Comparison of ENCODE assay signal across 8 cellular contexts in genomic region chr14:102508774-102509743, GRCh38. TPM values are rescaled to one million over a fixed set of nuclear protein-coding genes. Genes with fewer than 3 reads are reported as not detected.
DNase-seq lines count a peak whose midpoint lies in the region; TF ChIP-seq lines count a peak whose summit lies in the region.

No MANE protein-coding gene starts in this region.

- H3K36me3 ChIP-seq in PC-9 (ENCODE audit: low read depth) (no peaks in the 10 kb centered on the region), iPS DF 6.9 (ENCODE audit: control insufficient read depth, insufficient read depth, low read length) (peaks cover 17% of the 10 kb centered on the region)

- H3K79me2 ChIP-seq in PC-9 (ENCODE audit: low read depth), result no peaks in the 10 kb centered on the region

- CTCF ChIA-PET in Calu3 (lab: Charles Lee) (interaction anchor here (0.6 to 1.5 kb wide), 4 partner anchors 16 to 85 kb away, joined by 3 to 4 read pairs (median 3); no protein-coding TSS in a partner anchor), PC-9 (lab: Charles Lee) (interaction anchor here (0.5 to 1.0 kb wide), 4 partner anchors 67 to 932 kb away, joined by 3 to 6 read pairs (median 4); no protein-coding TSS in a partner anchor)

- H3K9me3 Mint-ChIP-seq in Calu3 (ENCODE audit: low read depth, unreplicated experiment) (no peaks in the 10 kb centered on the region), brain (no peaks in the 10 kb centered on the region)

- no peaks in the 10 kb centered on the region for H4K20me1 ChIP-seq in PC-9 (ENCODE audit: insufficient read depth)

- peaks cover 22% of the 10 kb centered on the region for H3F3A ChIP-seq in PC-9 (ENCODE audit: insufficient read depth, low read depth)

- H3K27ac Mint-ChIP-seq in Calu3 (ENCODE audit: unreplicated experiment) (peak overlapping the region; percentile 13), brain (peak overlapping the region in 4 of 5 experiments; percentile 23 to 64 (median 58))

- DNase-seq in Calu3 (no peak), HFF-Myc (ENCODE audit: extremely low read depth, low read depth) (no peak), PC-9 (peak; percentile 48 to 67), iPS DF 6.9 (ENCODE audit: low read depth, low spot score) (no peak), skeletal muscle cell (ENCODE audit: low read depth) (no peak), globus pallidus (ENCODE audit: low spot score) (no peak), NCI-H774 (lab: John Stamatoyannopoulos, UW) (no peak)

- peak overlapping the region; percentile 85 for H3K4me2 ChIP-seq in PC-9

- WGBS in iPS DF 6.9 (ENCODE audit: insufficient coverage, insufficient read length), result no CpG with 5 or more reads among the region's 109 CpGs

- TF ChIP-seq CTCF in Calu3 (IDR thresholded peaks at IDR 0.05; ENCODE audit: unreplicated experiment) (no peak), HFF-Myc (IDR thresholded peaks at IDR 0.05; ENCODE audit: low read depth, low read length, missing control alignments) (no peak), PC-9 (conservative IDR thresholded peaks at IDR 0.05) (no peak), brain (conservative IDR thresholded peaks at IDR 0.05) (no peak)

- BruUV-seq in Calu3 (replicated peaks; lab: Mats Ljungman, UMichigan), result TSS peak; percentile 51
- TSS peak; percentile 77 for BruUV-seq in PC-9 (replicated peaks; lab: Mats Ljungman, UMichigan)

- H3K27me3 Mint-ChIP-seq in Calu3 (ENCODE audit: unreplicated experiment), result no peaks in the 10 kb centered on the region
- peaks cover 11% of the 10 kb centered on the region for H3K27me3 Mint-ChIP-seq in brain

- H3K27ac ChIP-seq in PC-9 (peak overlapping the region; percentile 24), iPS DF 6.9 (ENCODE audit: low read length) (no peak overlapping the region)

- H3K4me1 ChIP-seq in PC-9 (replicated peaks; ENCODE audit: insufficient read depth), result peaks cover 31% of the 10 kb centered on the region
- peaks cover 3% of the 10 kb centered on the region; the same call in 1 of the 2 replicates for H3K4me1 ChIP-seq in iPS DF 6.9 (ENCODE audit: control insufficient read depth, insufficient read depth, low read length)

- H3K4me3 ChIP-seq in HFF-Myc (replicated peaks; ENCODE audit: low read depth, low read length) (peak overlapping the region; percentile 50), PC-9 (peak overlapping the region; percentile 63), iPS DF 6.9 (ENCODE audit: low read length) (peak overlapping the region; percentile 65), skeletal muscle cell (ENCODE audit: low read depth, low read length) (peak overlapping the region; percentile 59)

- POLR2A ChIA-PET in PC-9 (lab: Charles Lee; ENCODE audit: unreplicated experiment), result interaction anchor here (0.6 to 1.0 kb wide), 3 partner anchors 16 to 825 kb away, joined by 3 to 8 read pairs (median 4); no protein-coding TSS in a partner anchor

- H2AFZ ChIP-seq in PC-9, result peak overlapping the region; percentile 84

- intact Hi-C loops in Calu3 (cut with micrococcal nuclease; ENCODE audit: unreplicated experiment) (no loop called here), PC-9 (cut with micrococcal nuclease; ENCODE audit: unreplicated experiment) (loop anchor here (5.0 kb wide), 1 partner anchor 192 kb away; the partner anchor contains the start of gene ZNF839)

- H3K27me3 ChIP-seq in PC-9 (ENCODE audit: insufficient read depth, low read depth) (no peaks in the 10 kb centered on the region), iPS DF 6.9 (ENCODE audit: control insufficient read depth, insufficient read depth, low read length) (no peaks in the 10 kb centered on the region)

- peak overlapping the region; percentile 73 for H3K4me3 Mint-ChIP-seq in Calu3 (ENCODE audit: low read depth, unreplicated experiment)
- peak overlapping the region; percentile 77 to 88 (median 80) for H3K4me3 Mint-ChIP-seq in brain

- H3K36me3 Mint-ChIP-seq in Calu3 (ENCODE audit: insufficient read depth, unreplicated experiment) (peaks cover 40% of the 10 kb centered on the region), brain (no peaks in the 10 kb centered on the region)

- no peaks in the 10 kb centered on the region for H3K9me3 ChIP-seq in PC-9 (ENCODE audit: insufficient read depth, low read depth)
- no peaks in the 10 kb centered on the region for H3K9me3 ChIP-seq in iPS DF 6.9 (ENCODE audit: control insufficient read depth, insufficient read depth, low read length)

- H3K4me1 Mint-ChIP-seq in Calu3 (ENCODE audit: low read depth, unreplicated experiment), result peaks cover 17% of the 10 kb centered on the region
- peaks cover 23% of the 10 kb centered on the region for H3K4me1 Mint-ChIP-seq in brain

- H3K9me2 ChIP-seq in PC-9 (ENCODE audit: insufficient read depth), result no peaks in the 10 kb centered on the region

RNA-seq across cellular contexts. Expression of gene ANKRD9, which starts 0.5 kb away (rescaled TPM):
- total RNA-seq in Calu3 (2022) (23.3 and 23.8 TPM in 2 replicates), PC-9 (2021) (44.6 and 68.8 TPM in 2 replicates)
- 9.0 TPM for polyA plus RNA-seq in brain (ENCODE audit: insufficient read depth, low read depth, low replicate concordance)

Comparison
In these comparisons a context has a peak if more than half of its experiments do, and no peak if none do; other contexts are left out.
1. DNase-seq: peak in PC-9 (2 of 2); none in Calu3 (single experiment), HFF-Myc (single experiment), iPS DF 6.9 (single experiment), skeletal muscle cell (single experiment), globus pallidus (single experiment) and NCI-H774 (single experiment).
2. Peak in every context shown above with its lines, with median percentiles within 50 percentile points of each other: H3K4me3 ChIP-seq.